ENCODE assay signal across 8 cellular contexts in genomic region chr19:14136509-14137281, GRCh38. TPM values are rescaled to one million over a fixed set of nuclear protein-coding genes. Genes with fewer than 3 reads are reported as not detected.
DNase-seq lines count a peak whose midpoint lies in the region; ATAC-seq and TF ChIP-seq lines count a peak whose summit lies in the region.

Gene ASF1B, minus strand, starts transcription at chr19:14136589. Its CDS starts 133 bp downstream, at chr19:14136456.

- no peaks in the 10 kb centered on the region for H3K36me3 ChIP-seq in mucosa of rectum (ENCODE audit: control insufficient read depth in 2 of 2, insufficient read depth in 2 of 2, low read length in 2 of 2)

- H3K4me1 Mint-ChIP-seq in activated T-cell treated with anti-CD3 and anti-CD28 coated beads, Interleukin-2, amount 50 U/mL, for 24 hours (ENCODE audit: low read depth), result peaks cover 41% of the 10 kb centered on the region

- H3K4me3 Mint-ChIP-seq in activated T-cell treated with anti-CD3 and anti-CD28 coated beads, Interleukin-2, amount 50 U/mL, for 24 hours, result peak within 1 kb of the TSS; percentile 89

- H3K9ac ChIP-seq in mucosa of rectum (ENCODE audit: low read depth in 1 of 2, low read length in 2 of 2), result peak within 1 kb of the TSS; percentile 79 to 83

- H3K27ac Mint-ChIP-seq in activated T-cell treated with anti-CD3 and anti-CD28 coated beads, Interleukin-2, amount 50 U/mL, for 24 hours, result peak within 1 kb of the TSS; percentile 98

- no peaks in the 10 kb centered on the region for H3K27me3 ChIP-seq in mucosa of rectum (ENCODE audit: control insufficient read depth in 2 of 2, insufficient read depth in 2 of 2, low read length in 2 of 2)

- ATAC-seq in GM21723 (IDR thresholded peaks at IDR 0.05; ENCODE audit: unreplicated experiment), result peak; percentile 82

- TF ChIP-seq POLR2A in erythroblast (IDR thresholded peaks at IDR 0.05; ENCODE audit: low read length), result peak; percentile 91

- DNase-seq in DMS79 treated with DMSO at 0.1 percent for 48 hours (lab: John Stamatoyannopoulos, UW) (peak; percentile 100), KG1 (lab: John Stamatoyannopoulos, UW) (peak; percentile 99), erythroblast (lab: John Stamatoyannopoulos, UW) (peak; percentile 100)
- peak; percentile 97 for DNase-seq in activated T-cell treated with anti-CD3 and anti-CD28 coated beads, Interleukin-2, amount 50 U/mL, for 24 hours
- peak; percentile 97 for DNase-seq in stimulated activated CD8-positive, alpha-beta memory T cell treated with anti-CD3 and anti-CD28 coated beads, Interleukin-4, amount 100 ng/mL, for 48 hours

- peak within 1 kb of the TSS; percentile 81 to 84 for H3K4me3 ChIP-seq in mucosa of rectum (ENCODE audit: low read length in 2 of 2)

- H3K36me3 Mint-ChIP-seq in activated T-cell treated with anti-CD3 and anti-CD28 coated beads, Interleukin-2, amount 50 U/mL, for 24 hours (ENCODE audit: low read depth), result peaks cover 46% of the 10 kb centered on the region

- H3K27ac ChIP-seq in mucosa of rectum (ENCODE audit: low read depth in 2 of 2, low read length in 2 of 2), result peak within 1 kb of the TSS; percentile 94 to 97

- H3K9me3 Mint-ChIP-seq in activated T-cell treated with anti-CD3 and anti-CD28 coated beads, Interleukin-2, amount 50 U/mL, for 24 hours, result no peaks in the 10 kb centered on the region

- H3K27me3 Mint-ChIP-seq in activated T-cell treated with anti-CD3 and anti-CD28 coated beads, Interleukin-2, amount 50 U/mL, for 24 hours, result no peaks in the 10 kb centered on the region

- peaks cover 0 to 10% of the 10 kb centered on the region in 2 donors for H3K4me1 ChIP-seq in mucosa of rectum (ENCODE audit: control insufficient read depth in 2 of 2, insufficient read depth in 2 of 2, low read length in 2 of 2)

- H3K9me3 ChIP-seq in mucosa of rectum (ENCODE audit: control insufficient read depth in 2 of 2, low read length in 2 of 2), result no peaks in the 10 kb centered on the region

TF ChIP-seq in PFSK-1, 5 proteins besides CTCF, POLR2A, EP300 and RAD21:
- TF ChIP-seq TAF1 (IDR thresholded peaks at IDR 0.05; ENCODE audit: borderline replicate concordance, insufficient read depth, low read length) (peak; percentile 69), FOXP2 (optimal IDR thresholded peaks at IDR 0.05; ENCODE audit: borderline replicate concordance, extremely low read depth, extremely low read length, insufficient read depth) (no peak), POLR2AphosphoS5 (IDR thresholded peaks at IDR 0.05; ENCODE audit: low read depth, low read length) (peak; percentile 69; the same call in 1 of the 2 replicates), SIN3A (IDR thresholded peaks at IDR 0.05; ENCODE audit: borderline replicate concordance, insufficient read depth, low read length) (no peak), REST (IDR thresholded peaks at IDR 0.05; ENCODE audit: insufficient read depth in 1 of 2, low read depth in 2 of 2, low read length in 2 of 2) (peak in 1 of 2 experiments; percentile 33; a peak in 1 of 4 replicates)

RNA-seq across cellular contexts. Expression of gene ASF1B, which starts in this region (rescaled TPM):
- polyA plus RNA-seq in PFSK-1 (2012; ENCODE audit: insufficient read length, low read depth), result 60.7 TPM

Comparison
In these comparisons a context has a peak if more than half of its experiments do, and no peak if none do; other contexts are left out.
1. Peak in every context shown above with its lines: DNase-seq, ATAC-seq, H3K4me3 ChIP-seq and H3K27ac ChIP-seq.